Comparison of ENCODE assay signal across 26 cellular contexts in the genomic region with DNA sequence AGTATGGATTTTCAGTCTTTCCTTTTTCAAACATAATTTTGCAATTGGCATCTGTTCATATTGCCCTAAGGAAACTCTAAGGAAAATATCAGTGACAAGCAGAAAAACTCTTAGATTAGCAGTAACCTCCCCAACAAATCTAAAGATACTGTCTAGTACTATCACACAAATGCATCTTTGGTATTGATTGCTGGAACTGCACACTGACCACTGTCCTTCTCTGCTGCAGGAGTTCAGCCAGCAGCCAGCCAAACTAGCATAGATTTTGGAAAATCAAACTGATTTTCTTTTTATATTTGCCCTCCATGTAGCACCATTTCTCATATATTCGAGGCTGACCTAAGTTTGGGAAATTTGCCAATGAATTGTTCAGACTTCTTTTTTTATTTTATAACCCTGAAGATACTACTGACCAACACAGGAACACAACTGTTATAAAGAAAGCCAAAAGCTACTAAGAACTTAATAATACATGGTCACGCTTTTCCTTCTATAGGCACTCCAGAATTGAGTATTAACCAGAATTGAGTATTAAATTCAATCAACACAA. TPM values are rescaled to one million over a fixed set of nuclear protein-coding genes. Genes with fewer than 3 reads are reported as not detected.
DNase-seq lines count a peak whose midpoint lies in the region; ATAC-seq and TF ChIP-seq lines count a peak whose summit lies in the region.
"Had no signal": no experiment of that assay in that cellular context is flagged by ENCODE, and none has a peak within 500 bp of the region (broad histone marks: within the 10 kb centered on the region; RNA-seq: fewer than 3 reads in every experiment).

No MANE protein-coding gene starts in this region.

- no peak overlapping the region for H3K4me3 ChIP-seq in cardiac fibroblast (replicated peaks in 1 of 2; ENCODE audit: low read depth in 2 of 2, low read length in 2 of 2)
- no peak overlapping the region for H3K4me3 ChIP-seq in fibroblast of pulmonary artery (replicated peaks; ENCODE audit: low read depth, low read length)
- H3K4me3 ChIP-seq: A549, BLaER1, GM12878 had no signal

- DNase-seq in cardiac fibroblast (ENCODE audit: low read depth in 2 of 2) (peak; percentile 24 to 48), dermis blood vessel endothelial cell (peak; percentile 30), fibroblast of pulmonary artery (ENCODE audit: low read depth) (peak; percentile 58), left lobe of liver (ENCODE audit: low spot score) (no peak), AG08396 (ENCODE audit: low spot score) (no peak), NCI-H1105 treated with DMSO at 0.1 percent for 48 hours (lab: John Stamatoyannopoulos, UW) (no peak), NCI-H748 treated with DMSO at 0.1 percent for 48 hours (lab: John Stamatoyannopoulos, UW) (no peak)
- DNase-seq in effector CD4-positive, alpha-beta T cell: no peak
- DNase-seq: BE2C; C1 segment of cervical spinal cord; CD4-positive, alpha-beta memory T cell; CD4-positive, CD25-positive, alpha-beta regulatory T cell; CD8-positive, alpha-beta memory T cell; COR-L47; DMS 273 treated with DMSO at 0.1 percent for 48 hours; DMS153; DMS53; DMS79; DND-41; EL; GDM1 had no signal

- no peak for TF ChIP-seq CTCF in cardiac fibroblast (IDR thresholded peaks at IDR 0.05; ENCODE audit: low read depth, low read length)
- TF ChIP-seq CTCF in fibroblast of pulmonary artery (IDR thresholded peaks at IDR 0.05; ENCODE audit: low read length, missing control alignments): no peak

- peak; percentile 50 for ATAC-seq in left lobe of liver
- ATAC-seq: A549, GM12878 had no signal

RNA-seq across cellular contexts. Expression of gene TBX18, which starts 51.9 kb away (rescaled TPM):
- total RNA-seq in dermis blood vessel endothelial cell (0.68 and 1.7 TPM in 2 replicates), left lobe of liver (0.30 TPM)
- total RNA-seq: A172; CD4-positive, alpha-beta memory T cell; CD4-positive, CD25-positive, alpha-beta regulatory T cell; CD8-positive, alpha-beta memory T cell; G401 had no signal

Comparison
In these comparisons a context has a peak if more than half of its experiments do, and no peak if none do; other contexts are left out.
1. DNase-seq: peak in cardiac fibroblast (2 of 2), dermis blood vessel endothelial cell (single experiment) and fibroblast of pulmonary artery (single experiment); none in left lobe of liver (single experiment), AG08396 (single experiment), NCI-H1105 treated with DMSO at 0.1 percent for 48 hours (single experiment), NCI-H748 treated with DMSO at 0.1 percent for 48 hours (single experiment) and effector CD4-positive, alpha-beta T cell (single experiment).